ENCODE assay signal across 34 cellular contexts in the genomic region with DNA sequence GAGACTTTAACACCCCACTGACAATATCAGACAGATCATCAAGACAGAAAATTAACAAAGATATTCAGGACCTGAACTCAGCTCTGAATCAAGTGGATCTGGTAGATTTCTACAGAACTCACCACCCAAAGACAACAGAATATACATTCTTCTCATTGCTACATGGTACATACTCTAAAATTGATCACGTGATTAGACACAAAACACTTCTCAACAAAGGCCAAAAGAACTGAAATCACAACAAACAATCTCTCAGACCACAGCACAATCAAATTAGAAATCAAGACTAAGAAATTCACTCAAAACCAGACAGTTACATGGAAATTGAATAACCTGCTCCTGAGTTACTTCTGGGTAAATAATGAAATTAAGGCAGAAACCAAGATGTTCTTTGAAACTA. TPM values are rescaled to one million over a fixed set of nuclear protein-coding genes. Genes with fewer than 3 reads are reported as not detected.
"Had no signal": no experiment of that assay in that cellular context is flagged by ENCODE, and none has a peak within 500 bp of the region (broad histone marks: within the 10 kb centered on the region; RNA-seq: fewer than 3 reads in every experiment).

No MANE protein-coding gene starts in this region.

- H3K9ac ChIP-seq: parathyroid adenoma had no signal

- H3K79me2 ChIP-seq: parathyroid adenoma had no signal

- H3K9me3 Mint-ChIP-seq: stimulated activated naive CD8-positive, alpha-beta T cell treated with anti-CD3 and anti-CD28 coated beads, Interleukin-15, amount 100 ng/mL, for 72 hours had no signal

- H3K27me3 ChIP-seq: neutrophil, suprapubic skin, testis, tibial artery, transverse colon, upper lobe of right lung, uterus had no signal

- H3K4me3 ChIP-seq: psoas muscle, skin epidermis, smooth muscle cell, spleen, suprapubic skin, testis, tibial artery, transverse colon, upper lobe of right lung, uterus had no signal

- H3K27me3 Mint-ChIP-seq: naive thymus-derived CD4-positive, alpha-beta T cell; progenitor cell of endocrine pancreas; stimulated activated memory B cell treated with anti-CD40 and anti-IgM and Interleukin-4, amounts not matched to agents 10 μg/mL and 1 μg/mL and 100 μg/mL, for 72 hours; stimulated activated naive CD8-positive, alpha-beta T cell treated with anti-CD3 and anti-CD28 coated beads, Interleukin-15, amount 100 ng/mL, for 72 hours; type B pancreatic cell had no signal

- H3K4me3 Mint-ChIP-seq: naive thymus-derived CD4-positive, alpha-beta T cell; natural killer cell; nephron; stimulated activated memory B cell treated with anti-CD40 and anti-IgM and Interleukin-4, amounts not matched to agents 10 μg/mL and 1 μg/mL and 100 μg/mL, for 72 hours; stimulated activated naive CD8-positive, alpha-beta T cell treated with anti-CD3 and anti-CD28 coated beads, Interleukin-15, amount 100 ng/mL, for 72 hours; type B pancreatic cell had no signal

- H3K4me2 ChIP-seq: smooth muscle cell had no signal

- H3K4me1 Mint-ChIP-seq: naive thymus-derived CD4-positive, alpha-beta T cell; natural killer cell; nephron; stimulated activated memory B cell treated with anti-CD40 and anti-IgM and Interleukin-4, amounts not matched to agents 10 μg/mL and 1 μg/mL and 100 μg/mL, for 72 hours; stimulated activated naive CD8-positive, alpha-beta T cell treated with anti-CD3 and anti-CD28 coated beads, Interleukin-15, amount 100 ng/mL, for 72 hours had no signal

- ATAC-seq: naive thymus-derived CD4-positive, alpha-beta T cell; natural killer cell; psoas muscle; right cardiac atrium; sciatic nerve; stimulated activated memory B cell treated with anti-CD40 and anti-IgM and Interleukin-4, amounts not matched to agents 10 μg/mL and 1 μg/mL and 100 μg/mL, for 72 hours; stimulated activated naive CD8-positive, alpha-beta T cell treated with anti-CD3 and anti-CD28 coated beads, Interleukin-15, amount 100 ng/mL, for 72 hours; stimulated activated naive CD8-positive, alpha-beta T cell treated with anti-CD3 and anti-CD28 coated beads, Interleukin-15, Interleukin-2, amounts not matched to agents 100 U/mL and 50 U/mL, for 24 hours; upper lobe of right lung had no signal

- H3K36me3 ChIP-seq: neutrophil, spleen, suprapubic skin, tibial artery, transverse colon, upper lobe of right lung, uterus had no signal

- H3K4me1 ChIP-seq: parathyroid adenoma, psoas muscle, spleen, suprapubic skin, testis, tibial artery, transverse colon, upper lobe of right lung, uterus had no signal

- H3K9me3 ChIP-seq: neutrophil, suprapubic skin, testis, transverse colon, upper lobe of right lung, uterus had no signal

- H3K27ac ChIP-seq: neutrophil, parathyroid adenoma, psoas muscle, skin epidermis, spleen, suprapubic skin, testis, tibial artery, transverse colon, upper lobe of right lung, uterus had no signal

- H3K27ac Mint-ChIP-seq: naive thymus-derived CD4-positive, alpha-beta T cell; natural killer cell; nephron; progenitor cell of endocrine pancreas; stimulated activated memory B cell treated with anti-CD40 and anti-IgM and Interleukin-4, amounts not matched to agents 10 μg/mL and 1 μg/mL and 100 μg/mL, for 72 hours; stimulated activated naive CD8-positive, alpha-beta T cell treated with anti-CD3 and anti-CD28 coated beads, Interleukin-15, amount 100 ng/mL, for 72 hours; type B pancreatic cell had no signal

- H2AFZ ChIP-seq: parathyroid adenoma had no signal

- DNase-seq: naive thymus-derived CD4-positive, alpha-beta T cell; natural killer cell; nucleus accumbens; posterior cingulate gyrus; psoas muscle; right cardiac atrium; spleen; stimulated activated CD4-positive, alpha-beta T cell treated with anti-CD3 and anti-CD28 coated beads, Interleukin-12 subunit alpha, Interleukin-12 subunit beta, amount 100 ng/mL, for 4 hours; stimulated activated CD4-positive, alpha-beta T cell treated with anti-CD3 and anti-CD28 coated beads, Interleukin-1b, Interleukin-23, amount 100 ng/mL, for 48 hours; stimulated activated CD4-positive, alpha-beta T cell treated with anti-CD3 and anti-CD28 coated beads, Interleukin-4, amount 100 ng/mL, for 1 hour; stimulated activated CD4-positive, alpha-beta T cell treated with anti-CD3 and anti-CD28 coated beads, Interleukin-4, amount 100 ng/mL, for 4 hours; stimulated activated CD8-positive, alpha-beta memory T cell treated with anti-CD3 and anti-CD28 coated beads, Interleukin-4, amount 100 ng/mL, for 48 hours; stimulated activated naive CD4-positive, alpha-beta T cell; stimulated activated naive CD8-positive, alpha-beta T cell treated with anti-CD3 and anti-CD28 coated beads, Interleukin-15, amount 100 ng/mL, for 72 hours; stimulated activated naive CD8-positive, alpha-beta T cell treated with anti-CD3 and anti-CD28 coated beads, Interleukin-15, Interleukin-2, amounts not matched to agents 100 U/mL and 50 U/mL, for 24 hours; substantia nigra; testis; tibial artery; transverse colon; upper lobe of right lung; uterus had no signal

- H3K36me3 Mint-ChIP-seq: naive thymus-derived CD4-positive, alpha-beta T cell; natural killer cell; stimulated activated memory B cell treated with anti-CD40 and anti-IgM and Interleukin-4, amounts not matched to agents 10 μg/mL and 1 μg/mL and 100 μg/mL, for 72 hours had no signal

RNA-seq across cellular contexts. Expression of a gene that starts 49.6 kb away (rescaled TPM):
- total RNA-seq: naive thymus-derived CD4-positive, alpha-beta T cell; natural killer cell; omental fat pad; osteocyte; psoas muscle; renal cortical epithelial cell; spleen; upper lobe of right lung had no signal
- polyA plus RNA-seq: naive thymus-derived CD4-positive, alpha-beta T cell; spleen had no signal
